ENCODE assay signal across 10 cellular contexts in the genomic region with DNA sequence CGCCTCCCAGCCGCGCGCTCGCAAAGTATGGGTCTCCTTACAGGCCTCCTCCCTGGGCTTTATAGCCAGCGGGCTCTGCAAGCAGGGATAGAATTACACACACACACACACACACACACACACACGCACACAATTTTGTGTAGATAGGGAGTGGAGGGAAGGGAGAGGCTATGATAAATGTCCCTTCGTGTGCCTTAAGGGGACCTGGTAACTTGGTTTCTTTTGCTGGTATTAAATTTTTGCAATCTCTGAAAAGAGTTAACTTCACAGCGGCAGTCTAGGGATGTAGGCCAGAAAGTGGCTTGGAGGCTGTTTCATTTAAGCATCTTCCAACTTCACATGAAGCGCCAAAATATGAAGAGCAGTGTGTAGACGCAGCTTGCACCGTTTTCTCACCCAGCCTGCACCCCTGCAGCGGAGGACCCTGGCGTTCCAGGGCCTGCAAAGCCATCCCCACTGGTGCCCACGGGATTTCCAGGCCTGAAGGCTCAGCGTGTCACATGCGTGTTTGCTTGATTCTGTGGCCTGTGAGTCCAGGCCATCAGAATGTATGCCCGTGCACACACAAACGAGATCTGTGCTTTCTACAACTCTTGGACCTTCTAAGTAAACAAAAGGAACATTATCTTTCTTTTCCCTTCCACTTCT.
DNase-seq lines count a peak whose midpoint lies in the region; ATAC-seq and TF ChIP-seq lines count a peak whose summit lies in the region.
"Had no signal": no experiment of that assay in that cellular context is flagged by ENCODE, and none has a peak within 500 bp of the region (broad histone marks: within the 10 kb centered on the region; RNA-seq: fewer than 3 reads in every experiment).

No MANE protein-coding gene starts in this region.

- TF ChIP-seq CTCF in LNCaP clone FGC (IDR thresholded peaks at IDR 0.05; ENCODE audit: control insufficient read depth, extremely low read depth, insufficient read depth) (no peak), osteoblast (IDR thresholded peaks at IDR 0.05; ENCODE audit: extremely low read depth, low read depth, low read length) (no peak), tibial nerve (IDR thresholded peaks at IDR 0.05) (no peak)

- no peaks in the 10 kb centered on the region for H4K20me1 ChIP-seq in osteoblast (ENCODE audit: insufficient read depth, low read length)

- TF ChIP-seq POLR2A in tibial nerve (IDR thresholded peaks at IDR 0.05): no peak

- H2AFZ ChIP-seq in osteoblast (ENCODE audit: low read length): no peak overlapping the region

- H3K4me2 ChIP-seq in osteoblast (ENCODE audit: insufficient read depth, low read length): no peak overlapping the region

- no peaks in the 10 kb centered on the region for H3K79me2 ChIP-seq in osteoblast (ENCODE audit: insufficient read depth, low read length)

- WGBS in tibial nerve, 2 donors: 29 to 35% methylated on average over 19 of the region's 19 CpGs

- H3K4me1 ChIP-seq in osteoblast (ENCODE audit: insufficient read depth, low read length) (no peaks in the 10 kb centered on the region), tibial nerve (peaks cover 0 to 26% (median 5%) of the 10 kb centered on the region in 4 donors)

- TF ChIP-seq EP300 in tibial nerve (IDR thresholded peaks at IDR 0.05): no peak

- no peaks in the 10 kb centered on the region for H3K9me3 ChIP-seq in osteoblast (ENCODE audit: low read depth, low read length)
- H3K9me3 ChIP-seq in tibial nerve: no peaks in the 10 kb centered on the region

- ATAC-seq in HG03175 (IDR thresholded peaks at IDR 0.05; ENCODE audit: unreplicated experiment): no peak
- ATAC-seq in activated CD4-positive, CD25-positive, alpha-beta regulatory T cell treated with anti-CD3 and anti-CD28 coated beads, Interleukin-2, amount 50 U/mL, for 24 hours: no peak

- peaks cover 22% of the 10 kb centered on the region for H3K27me3 ChIP-seq in osteoblast (ENCODE audit: insufficient read depth, low read length)
- peaks cover 0 to 1% of the 10 kb centered on the region in 2 donors for H3K27me3 ChIP-seq in tibial nerve

- DNase-seq in D341Med (ENCODE audit: low spot score) (peak; percentile 40), LNCaP clone FGC (ENCODE audit: low read depth) (peak; percentile 1), fibroblast of peridontal ligament (ENCODE audit: extremely low read depth) (peak; percentile 5), osteoblast (ENCODE audit: insufficient read length, low spot score, missing footprints) (peak; percentile 78), tibial nerve (ENCODE audit: low spot score in 2 of 2) (no peak), NCI-H2196 (lab: John Stamatoyannopoulos, UW; ENCODE audit: unreplicated experiment) (no peak)
- DNase-seq: Calu3 had no signal

- H3K4me3 ChIP-seq in LNCaP clone FGC (ENCODE audit: low read depth, low read length) (no peak overlapping the region), osteoblast (ENCODE audit: insufficient read depth, low read length) (no peak overlapping the region), tibial nerve (peak overlapping the region in 2 of 4 donors; percentile 41 to 67)
- H3K4me3 ChIP-seq: GM12878 had no signal

- H3K27ac ChIP-seq in osteoblast (ENCODE audit: low read depth, low read length) (no peak overlapping the region), tibial nerve (no peak overlapping the region)

- H3K36me3 ChIP-seq in osteoblast (ENCODE audit: insufficient read depth, low read length) (no peaks in the 10 kb centered on the region), tibial nerve (no peaks in the 10 kb centered on the region)

Comparison
In these comparisons a context has a peak if more than half of its experiments do, and no peak if none do; other contexts are left out.
1. DNase-seq: peak in D341Med (single experiment), LNCaP clone FGC (single experiment), fibroblast of peridontal ligament (single experiment) and osteoblast (single experiment); none in tibial nerve (0 of 2) and NCI-H2196 (single experiment).